In the genomic region with DNA sequence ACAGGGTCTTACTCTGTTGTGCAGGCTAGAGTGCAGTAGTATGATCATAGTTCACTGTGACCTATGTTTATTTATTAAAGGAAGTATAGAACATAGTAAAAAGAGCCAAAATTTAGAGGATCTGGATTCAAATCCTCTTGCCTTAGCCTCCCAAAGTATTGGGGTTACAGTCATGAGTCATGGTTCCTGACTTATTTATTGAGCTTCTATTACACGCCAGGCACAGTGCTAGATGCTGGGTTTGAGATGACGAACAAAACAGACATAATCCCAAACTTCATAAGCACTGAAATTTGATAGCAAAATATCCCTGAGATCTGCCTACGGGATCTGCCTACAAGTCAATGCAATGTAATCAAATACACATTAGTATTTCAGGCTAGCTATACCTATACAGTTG, we compare ENCODE assay signal across 21 cellular contexts.
"Had no signal": no experiment of that assay in that cellular context is flagged by ENCODE, and none has a peak within 500 bp of the region (broad histone marks: within the 10 kb centered on the region; RNA-seq: fewer than 3 reads in every experiment).

No MANE protein-coding gene starts in this region.

- H3K9me3 ChIP-seq: MG63, SJSA1 had no signal

- DNase-seq: activated CD4-positive, alpha-beta T cell treated with anti-CD3 and anti-CD28 coated beads for 4 hours; activated CD8-positive, alpha-beta memory T cell treated with anti-CD3 and anti-CD28 coated beads, Interleukin-2, amount 50 U/mL, for 4 hours; activated CD8-positive, alpha-beta T cell treated with anti-CD3 and anti-CD28 coated beads for 36 hours; activated gamma-delta T cell treated with Interleukin-2 at 50 U/mL for 16 hours; activated naive CD4-positive, alpha-beta T cell treated with anti-CD3 and anti-CD28 coated beads, Interleukin-2, amount 10 ng/mL, durations not matched to agents 7 days and 5 days; activated naive CD8-positive, alpha-beta T cell treated with anti-CD3 and anti-CD28 coated beads for 36 hours; activated T-cell treated with anti-CD3 and anti-CD28 coated beads, Interleukin-2, amount 50 U/mL, for 72 hours; MG63; MV-4-11; NCI-H1105; NCI-H1436; NCI-H1694 treated with DMSO at 0.1 percent for 48 hours; NCI-H2029 treated with DMSO at 0.1 percent for 48 hours; NCI-H510A treated with DMSO at 0.1 percent for 48 hours; PC-3; SHP77 had no signal

- H3K4me3 ChIP-seq: MG63, SJSA1 had no signal

- H3K9ac ChIP-seq: KMS-11 had no signal

- H3K27me3 ChIP-seq: MG63, SJSA1 had no signal

- ATAC-seq: activated CD4-positive, CD25-positive, alpha-beta regulatory T cell treated with anti-CD3 and anti-CD28 coated beads, Interleukin-2, amount 50 U/mL, for 24 hours; activated CD8-positive, alpha-beta T cell treated with anti-CD3 and anti-CD28 coated beads for 36 hours; activated T-cell treated with anti-CD3 and anti-CD28 coated beads, Interleukin-2, amount 50 U/mL, for 72 hours; PC-3 had no signal

- H3K4me2 ChIP-seq: KMS-11 had no signal

- H3K36me3 ChIP-seq: MG63 had no signal

- H3K9me3 Mint-ChIP-seq: activated CD8-positive, alpha-beta T cell treated with anti-CD3 and anti-CD28 coated beads for 36 hours; activated naive CD4-positive, alpha-beta T cell treated with anti-CD3 and anti-CD28 coated beads, Interleukin-2, amount 10 ng/mL, durations not matched to agents 7 days and 5 days; activated naive CD8-positive, alpha-beta T cell treated with anti-CD3 and anti-CD28 coated beads for 36 hours; activated T-cell treated with anti-CD3 and anti-CD28 coated beads, Interleukin-2, amount 50 U/mL, for 72 hours; activated T-helper 2 cell treated with anti-CD3 and anti-CD28 coated beads, Interferon-gamma antibody, Interleukin-2, Interleukin-4, amounts not matched to agents 10 μg/mL and 5 μg/mL and 100 μg/mL, durations not matched to agents 14 hours and 24 hours and 36 hours; T-helper 1 cell treated with Interleukin-12 subunit alpha and Interleukin-12 subunit beta and Interleukin-4 antibody, amounts not matched to agents 30 μg/mL and 1 μg/mL, for 36 hours had no signal

- H3K27me3 Mint-ChIP-seq: activated CD8-positive, alpha-beta T cell treated with anti-CD3 and anti-CD28 coated beads for 36 hours; activated naive CD4-positive, alpha-beta T cell treated with anti-CD3 and anti-CD28 coated beads, Interleukin-2, amount 10 ng/mL, durations not matched to agents 7 days and 5 days; activated naive CD8-positive, alpha-beta T cell treated with anti-CD3 and anti-CD28 coated beads for 36 hours had no signal

- H3K27ac ChIP-seq: KMS-11, SJSA1 had no signal

- H3K36me3 Mint-ChIP-seq: activated naive CD4-positive, alpha-beta T cell treated with anti-CD3 and anti-CD28 coated beads, Interleukin-2, amount 10 ng/mL, durations not matched to agents 7 days and 5 days; activated naive CD8-positive, alpha-beta T cell treated with anti-CD3 and anti-CD28 coated beads for 36 hours had no signal

- H3K4me3 Mint-ChIP-seq: activated CD8-positive, alpha-beta T cell treated with anti-CD3 and anti-CD28 coated beads for 36 hours; activated naive CD4-positive, alpha-beta T cell treated with anti-CD3 and anti-CD28 coated beads, Interleukin-2, amount 10 ng/mL, durations not matched to agents 7 days and 5 days; activated naive CD8-positive, alpha-beta T cell treated with anti-CD3 and anti-CD28 coated beads for 36 hours had no signal

- H3K27ac Mint-ChIP-seq: activated CD8-positive, alpha-beta T cell treated with anti-CD3 and anti-CD28 coated beads for 36 hours; activated naive CD4-positive, alpha-beta T cell treated with anti-CD3 and anti-CD28 coated beads, Interleukin-2, amount 10 ng/mL, durations not matched to agents 7 days and 5 days; activated naive CD8-positive, alpha-beta T cell treated with anti-CD3 and anti-CD28 coated beads for 36 hours; activated T-cell treated with anti-CD3 and anti-CD28 coated beads, Interleukin-2, amount 50 U/mL, for 72 hours; activated T-helper 2 cell treated with anti-CD3 and anti-CD28 coated beads, Interferon-gamma antibody, Interleukin-2, Interleukin-4, amounts not matched to agents 10 μg/mL and 5 μg/mL and 100 μg/mL, durations not matched to agents 14 hours and 24 hours and 36 hours; T-helper 1 cell treated with Interleukin-12 subunit alpha and Interleukin-12 subunit beta and Interleukin-4 antibody, amounts not matched to agents 30 μg/mL and 1 μg/mL, for 36 hours had no signal
